In genomic region chr2:207683879-207684627, GRCh38 we compare ENCODE assay signal across 10 cellular contexts. TPM values are rescaled to one million over a fixed set of nuclear protein-coding genes. Genes with fewer than 3 reads are reported as not detected.
A peak's percentile ranks its signal among the peaks of the same experiment; 100 is the strongest.
DNase-seq lines count a peak whose midpoint lies in the region; ATAC-seq and TF ChIP-seq lines count a peak whose summit lies in the region.
"Had no signal": no experiment of that assay in that cellular context is flagged by ENCODE, and none has a peak within 500 bp of the region (broad histone marks: within the 10 kb centered on the region; RNA-seq: fewer than 3 reads in every experiment).

No MANE protein-coding gene starts in this region.

- no peaks in the 10 kb centered on the region for H3K4me1 ChIP-seq in heart left ventricle

- H3K27me3 ChIP-seq in MG63 (no peaks in the 10 kb centered on the region), heart left ventricle (peaks cover 0 to 13% (median 0%) of the 10 kb centered on the region in 9 donors)

- no peaks in the 10 kb centered on the region for H3K36me3 ChIP-seq in MG63
- no peaks in the 10 kb centered on the region for H3K36me3 ChIP-seq in heart left ventricle

- DNase-seq in GM03348 (ENCODE audit: low spot score) = peak; percentile 53
- DNase-seq in MG63 = peak; percentile 11
- DNase-seq in choroid plexus epithelial cell (ENCODE audit: low read depth) = peak; percentile 79
- peak; percentile 91 for DNase-seq in myocyte (ENCODE audit: low read depth)
- no peak for DNase-seq in NCI-H1436 (lab: John Stamatoyannopoulos, UW)
- no peak for DNase-seq in NCI-H345 treated with DMSO at 0.1 percent for 48 hours (lab: John Stamatoyannopoulos, UW; ENCODE audit: unreplicated experiment)
- no peak for DNase-seq in heart left ventricle
- no peak for DNase-seq in KBM-7
- DNase-seq: stimulated activated naive B cell treated with anti-CD40 and anti-IgM and Interleukin-4, amounts not matched to agents 10 μg/mL and 1 μg/mL and 100 μg/mL, for 72 hours had no signal

- in situ Hi-C loops in KBM-7 (cut with MboI; ENCODE audit: low pct_unique_long_range_greater_than_20kb, low sequenced_read_pairs) = no loop called here

- ATAC-seq in heart left ventricle = no peak
- ATAC-seq: stimulated activated naive B cell treated with anti-CD40 and anti-IgM and Interleukin-4, amounts not matched to agents 10 μg/mL and 1 μg/mL and 100 μg/mL, for 72 hours had no signal

- H3K4me3 ChIP-seq in MG63 (no peak overlapping the region), choroid plexus epithelial cell (ENCODE audit: low read depth, low read length) (no peak overlapping the region), heart left ventricle (no peak overlapping the region)
- H3K4me3 ChIP-seq: SK-N-MC had no signal

- H3K9me3 ChIP-seq in MG63 = no peaks in the 10 kb centered on the region
- no peaks in the 10 kb centered on the region for H3K9me3 ChIP-seq in heart left ventricle

- TF ChIP-seq POLR2A in heart left ventricle (IDR thresholded peaks at IDR 0.05) = no peak

- TF ChIP-seq CTCF in choroid plexus epithelial cell (conservative IDR thresholded peaks at IDR 0.05; ENCODE audit: low read depth, low read length) (no peak), heart left ventricle (IDR thresholded peaks at IDR 0.05) (no peak)

- H3K27ac ChIP-seq in heart left ventricle = no peak overlapping the region
- H3K27ac ChIP-seq: SK-N-MC had no signal

- 84 to 91% (median 89%) methylated on average over 3 of the region's 3 CpGs for WGBS in heart left ventricle, 4 donors

- intact Hi-C loops in heart left ventricle (cut with DNase I) = no loop called here

RNA-seq across cellular contexts. Expression of gene CCNYL1, which starts 27.4 kb away (rescaled TPM):
- total RNA-seq in MG63 (2014; rRNA removed; shearing (Covaris generic); ENCODE audit: low replicate concordance) = 21.0 and 31.1 TPM in 2 replicates
- total RNA-seq in myocyte (6.6 and 7.0 TPM in 2 replicates), heart left ventricle (10 to 100 TPM in 5 of 9 donors, 1 to 10 TPM in 4; 4.5 to 17.5 (median 10.9) TPM)
- polyA plus RNA-seq in myocyte (2012) = 9.7 TPM
- polyA plus RNA-seq in heart left ventricle = 10 to 100 TPM in 1 of 2 donors, 1 to 10 TPM in 1; 3.9 to 11.1 TPM

RNA-seq across cellular contexts. Expression of gene METTL21A, which starts 58.9 kb away (rescaled TPM):
- total RNA-seq in MG63 (2014; rRNA removed; shearing (Covaris generic); ENCODE audit: low replicate concordance) = 35.5 and 48.6 TPM in 2 replicates
- 26.0 and 36.7 TPM in 2 replicates for total RNA-seq in myocyte
- 13.0 TPM for polyA plus RNA-seq in myocyte (2012)
- total RNA-seq in heart left ventricle = 10 to 100 TPM; 10.2 to 27.6 (median 14.6) TPM
- 10 to 100 TPM; 13.3 to 27.4 TPM for polyA plus RNA-seq in heart left ventricle

Comparison
In these comparisons a context has a peak if more than half of its experiments do, and no peak if none do; other contexts are left out.
1. DNase-seq: peak in GM03348 (single experiment), MG63 (single experiment), choroid plexus epithelial cell (single experiment) and myocyte (single experiment); none in NCI-H1436 (single experiment), NCI-H345 treated with DMSO at 0.1 percent for 48 hours (single experiment), heart left ventricle (0 of 5) and KBM-7 (single experiment).